Comparison of ENCODE assay signal across 8 cellular contexts in genomic region chr14:94132285-94132887, GRCh38. TPM values are rescaled to one million over a fixed set of nuclear protein-coding genes. Genes with fewer than 3 reads are reported as not detected.
DNase-seq lines count a peak whose midpoint lies in the region; ATAC-seq, FAIRE-seq and TF ChIP-seq lines count a peak whose summit lies in the region.

No MANE protein-coding gene starts in this region.

- peak; percentile 66 for TF ChIP-seq CTCF in GM12865 (IDR thresholded peaks at IDR 0.05; ENCODE audit: insufficient read depth, low read depth, low read length, missing control alignments)

- peak; percentile 97 for FAIRE-seq in A204.1 (lab: Jason Lieb, UNC)

- H3K4me3 ChIP-seq in GM12865 (ENCODE audit: low read depth, low read length), result no peak overlapping the region

- DNase-seq in GM12865 (ENCODE audit: low read depth) (peak; percentile 73), MV-4-11 (lab: John Stamatoyannopoulos, UW) (peak; percentile 59), SK-N-DZ (ENCODE audit: low spot score) (peak; percentile 50), anterior cingulate cortex (lab: John Stamatoyannopoulos, UW) (peak in 31 of 58 donors; percentile 6 to 77 (median 36)), iPS-NIHi11 (ENCODE audit: low spot score) (peak; percentile 48)
- DNase-seq in stimulated activated CD4-positive, alpha-beta T cell treated with anti-CD3 and anti-CD28 coated beads, Interleukin-2, amount 100 ng/mL, for 24 hours, result peak; percentile 60 to 70

- ATAC-seq in HG03097 (IDR thresholded peaks at IDR 0.05; ENCODE audit: low FRiP score, unreplicated experiment), result no peak

RNA-seq across cellular contexts. Expression of gene IFI27L2, which starts 3.0 kb away (rescaled TPM):
- 11.7 and 29.6 TPM in 2 replicates for polyA plus RNA-seq in SK-N-DZ (2014; cell fraction: cytosol; rRNA removed)
- 11.0 and 13.2 TPM in 2 replicates for polyA plus RNA-seq in SK-N-DZ (2014; cell fraction: nucleus; rRNA removed)

RNA-seq across cellular contexts. Expression of gene IFI27, which starts 21.9 kb away (rescaled TPM):
- polyA plus RNA-seq in SK-N-DZ (2014; cell fraction: cytosol; rRNA removed), result not detected in 2 replicates
- polyA plus RNA-seq in SK-N-DZ (2014; cell fraction: nucleus; rRNA removed), result 2.1 and 3.0 TPM in 2 replicates

RNA-seq across cellular contexts. Expression of gene PPP4R4, which starts 41.7 kb away (rescaled TPM):
- polyA plus RNA-seq in SK-N-DZ (2014; cell fraction: cytosol; rRNA removed), result 2.7 and 10.5 TPM in 2 replicates
- polyA plus RNA-seq in SK-N-DZ (2014; cell fraction: nucleus; rRNA removed), result 5.9 and 8.7 TPM in 2 replicates

RNA-seq across cellular contexts. Expression of gene IFI27L1, which starts 51.3 kb away (rescaled TPM):
- 21.3 and 23.2 TPM in 2 replicates for polyA plus RNA-seq in SK-N-DZ (2014; cell fraction: cytosol; rRNA removed)
- 17.4 and 17.5 TPM in 2 replicates for polyA plus RNA-seq in SK-N-DZ (2014; cell fraction: nucleus; rRNA removed)

RNA-seq across cellular contexts. Expression of gene DDX24, which starts 51.4 kb away (rescaled TPM):
- polyA plus RNA-seq in SK-N-DZ (2014; cell fraction: cytosol; rRNA removed), result 76.0 and 87.2 TPM in 2 replicates
- polyA plus RNA-seq in SK-N-DZ (2014; cell fraction: nucleus; rRNA removed), result 46.3 and 55.4 TPM in 2 replicates
